In the genomic region with DNA sequence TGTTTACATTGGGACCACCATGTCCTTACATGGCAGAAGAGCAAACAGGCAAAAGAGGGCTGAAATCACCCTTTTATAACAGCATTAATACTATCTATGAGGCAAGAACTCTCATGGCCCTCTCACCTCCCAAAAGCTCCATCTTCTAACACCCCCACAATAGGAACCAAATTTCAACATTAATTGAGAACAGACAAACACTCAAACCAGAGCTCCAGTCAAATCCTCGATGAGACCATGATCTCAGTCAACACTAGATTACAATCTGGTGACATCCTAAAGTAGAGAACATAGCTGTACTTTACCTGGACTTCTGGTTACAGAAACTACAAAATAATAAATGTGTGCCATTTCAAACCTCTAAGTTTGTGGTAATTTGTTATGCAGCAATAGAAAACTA, we compare ENCODE assay signal across 1 cellular context.
TF ChIP-seq lines count a peak whose summit lies in the region.

No MANE protein-coding gene starts in this region.

TF ChIP-seq in K562, 482 proteins besides CTCF, POLR2A, EP300 and RAD21:
- no peak for TF ChIP-seq MAZ (CRISPR knock-in tag; conservative IDR thresholded peaks at IDR 0.05 in 1 of 2, IDR thresholded peaks at IDR 0.05 in 1 of 2)
- no peak for TF ChIP-seq MYC (IDR thresholded peaks at IDR 0.05; ENCODE audit: low read depth, low read length)
- no peak for TF ChIP-seq MYC (CRISPR knock-in tag; IDR thresholded peaks at IDR 0.05; ENCODE audit: borderline replicate concordance, low read depth)
- no peak for TF ChIP-seq PHF8 (IDR thresholded peaks at IDR 0.05; ENCODE audit: borderline replicate concordance, low read length)
- no peak for TF ChIP-seq ZC3H8 (IDR thresholded peaks at IDR 0.05)
- TF ChIP-seq ZNF584 (CRISPR knock-in tag; IDR thresholded peaks at IDR 0.05; ENCODE audit: low read depth) = no peak
- no peak for TF ChIP-seq TFAM (CRISPR knock-in tag; conservative IDR thresholded peaks at IDR 0.05)
- no peak for TF ChIP-seq EWSR1 (IDR thresholded peaks at IDR 0.05; ENCODE audit: borderline replicate concordance, low read depth, partially characterized antibody)
- no peak for TF ChIP-seq SIN3A (IDR thresholded peaks at IDR 0.05; ENCODE audit: borderline replicate concordance in 2 of 2, control insufficient read depth in 1 of 2, low read depth in 2 of 2, low read length in 2 of 2)
- no peak for TF ChIP-seq NR4A1 (CRISPR knock-in tag; IDR thresholded peaks at IDR 0.05)
- TF ChIP-seq NR4A1 (tag; IDR thresholded peaks at IDR 0.05) = no peak
- TF ChIP-seq FUS (optimal IDR thresholded peaks at IDR 0.05; ENCODE audit: low read depth, low read length) = no peak
- no peak for TF ChIP-seq ZNF436 (CRISPR knock-in tag; IDR thresholded peaks at IDR 0.05)
- TF ChIP-seq ERF (CRISPR knock-in tag; IDR thresholded peaks at IDR 0.05) = no peak
- TF ChIP-seq BDP1 (IDR thresholded peaks at IDR 0.05; ENCODE audit: insufficient read depth, insufficient read length) = no peak
- no peak for TF ChIP-seq PCBP1 (IDR thresholded peaks at IDR 0.05; ENCODE audit: low read depth, low read length, poor library complexity, severe bottlenecking)
- TF ChIP-seq NONO (IDR thresholded peaks at IDR 0.05; ENCODE audit: low read depth in 2 of 2, low read length in 1 of 2) = no peak
- no peak for TF ChIP-seq ZNF263 (CRISPR knock-in tag; IDR thresholded peaks at IDR 0.05; ENCODE audit: borderline replicate concordance)
- TF ChIP-seq KAT8 (IDR thresholded peaks at IDR 0.05; ENCODE audit: low read depth) = no peak
- no peak for TF ChIP-seq ZNF507 (tag; conservative IDR thresholded peaks at IDR 0.05)
- TF ChIP-seq PHB2 (IDR thresholded peaks at IDR 0.05; ENCODE audit: low read depth) = no peak
